Comparison of ENCODE assay signal across 21 cellular contexts in genomic region chr4:155474758-155475157, GRCh38.
"Had no signal": no experiment of that assay in that cellular context is flagged by ENCODE, and none has a peak within 500 bp of the region (broad histone marks: within the 10 kb centered on the region; RNA-seq: fewer than 3 reads in every experiment).

No MANE protein-coding gene starts in this region.

- FAIRE-seq: HTR-8/SVneo, K562 had no signal

- H3K4me3 ChIP-seq: K562, MG63 had no signal

- ATAC-seq: K562, Panc1, PC-3 had no signal

- DNase-seq: MG63; NCI-H1092; NCI-H1105 treated with DMSO at 0.1 percent for 48 hours; NCI-H1436 treated with DMSO at 0.1 percent for 48 hours; NCI-H1694; NCI-H187 treated with DMSO at 0.1 percent for 48 hours; NCI-H2029 treated with DMSO at 0.1 percent for 48 hours; NCI-H2171 treated with DMSO at 0.1 percent for 48 hours; NCI-H345; NCI-H446 treated with DMSO at 0.1 percent for 48 hours; NCI-H510A treated with DMSO at 0.1 percent for 48 hours; NCI-H526; NCI-H774; NK-92 treated with Interleukin-12 subunit alpha and Interleukin-12 subunit beta, amount 100 ng/mL, for 24 hours; PC-3; SHP77; SK-N-SH; SW 1271 had no signal
